In genomic region chr16:23920899-23921298, GRCh38 we compare ENCODE assay signal across 27 cellular contexts.
A peak's percentile ranks its signal among the peaks of the same experiment; 100 is the strongest.
DNase-seq lines count a peak whose midpoint lies in the region; ATAC-seq and FAIRE-seq lines count a peak whose summit lies in the region.
"Had no signal": no experiment of that assay in that cellular context is flagged by ENCODE, and none has a peak within 500 bp of the region (broad histone marks: within the 10 kb centered on the region; RNA-seq: fewer than 3 reads in every experiment).

No MANE protein-coding gene starts in this region.

- peak; percentile 24 for FAIRE-seq in GM18507 (lab: Jason Lieb, UNC)
- FAIRE-seq: islet of Langerhans, K562 had no signal

- H3K4me3 Mint-ChIP-seq in activated T-cell treated with anti-CD3 and anti-CD28 coated beads, Interleukin-2, amount 50 U/mL, for 4 hours: no peak overlapping the region
- H3K4me3 Mint-ChIP-seq in naive B cell: peak overlapping the region in 4 of 8 donors; percentile 26 to 47 (median 35)
- H3K4me3 Mint-ChIP-seq: H9, type B pancreatic cell had no signal

- ATAC-seq in activated T-cell treated with anti-CD3 and anti-CD28 coated beads, Interleukin-2, amount 50 U/mL, for 4 hours: peak; percentile 51 to 70
- ATAC-seq in naive B cell (ENCODE audit: low read depth in 2 of 2) (peak in 1 of 2 donors; percentile 18), HG02938 (IDR thresholded peaks at IDR 0.05; ENCODE audit: unreplicated experiment) (no peak)
- ATAC-seq: K562; naive thymus-derived CD8-positive, alpha-beta T cell; Panc1 had no signal

- H3K9me3 Mint-ChIP-seq in activated T-cell treated with anti-CD3 and anti-CD28 coated beads, Interleukin-2, amount 50 U/mL, for 4 hours: peaks cover 3% of the 10 kb centered on the region
- peaks cover 6 to 20% (median 9%) of the 10 kb centered on the region in 7 donors for H3K9me3 Mint-ChIP-seq in naive B cell
- H3K9me3 Mint-ChIP-seq: H9, type B pancreatic cell had no signal

- H3K36me3 Mint-ChIP-seq in activated T-cell treated with anti-CD3 and anti-CD28 coated beads, Interleukin-2, amount 50 U/mL, for 4 hours (ENCODE audit: insufficient read depth): peaks cover 33% of the 10 kb centered on the region
- H3K36me3 Mint-ChIP-seq in naive B cell: peaks cover 28 to 49% of the 10 kb centered on the region in 2 donors
- H3K36me3 Mint-ChIP-seq: type B pancreatic cell had no signal

- peaks cover 65% of the 10 kb centered on the region for H3K4me1 Mint-ChIP-seq in activated T-cell treated with anti-CD3 and anti-CD28 coated beads, Interleukin-2, amount 50 U/mL, for 4 hours (ENCODE audit: low read depth)
- H3K4me1 Mint-ChIP-seq in naive B cell: peaks cover 58 to 86% (median 69%) of the 10 kb centered on the region in 3 donors

- H3K27ac Mint-ChIP-seq in naive B cell: peak overlapping the region in 5 of 6 donors; percentile 47 to 69 (median 62)
- H3K27ac Mint-ChIP-seq: type B pancreatic cell had no signal

- DNase-seq in activated T-cell treated with anti-CD3 and anti-CD28 coated beads for 24 hours (ENCODE audit: low read depth): peak; percentile 8
- no peak for DNase-seq in activated T-cell treated with anti-CD3 and anti-CD28 coated beads for 4 hours
- no peak for DNase-seq in GM18507 (ENCODE audit: extremely low spot score, insufficient read length, low read depth)
- DNase-seq in activated T-cell treated with anti-CD3 and anti-CD28 coated beads, Interleukin-2, amount 50 U/mL, for 4 hours: no peak
- DNase-seq in naive B cell: no peak
- DNase-seq in NCI-H1105 (lab: John Stamatoyannopoulos, UW): no peak
- DNase-seq: activated gamma-delta T cell; colonic mucosa; DMS153; effector memory CD4-positive, alpha-beta T cell; glutamatergic neuron; H9; left ventricle myocardium inferior; naive thymus-derived CD8-positive, alpha-beta T cell; NCI-H2029; NCI-H526 treated with DMSO at 0.1 percent for 48 hours; SHP77; sigmoid colon; stimulated activated CD8-positive, alpha-beta memory T cell treated with anti-CD3 and anti-CD28 coated beads, Interleukin-4, amount 100 ng/mL, for 48 hours; SW 1271; T1000; WERI-Rb-1 had no signal

- no peaks in the 10 kb centered on the region for H3K27me3 Mint-ChIP-seq in activated T-cell treated with anti-CD3 and anti-CD28 coated beads, Interleukin-2, amount 50 U/mL, for 4 hours (ENCODE audit: low read depth)
- no peaks in the 10 kb centered on the region for H3K27me3 Mint-ChIP-seq in naive B cell
- H3K27me3 Mint-ChIP-seq: naive thymus-derived CD8-positive, alpha-beta T cell had no signal
